ENCODE assay signal across 35 cellular contexts in genomic region chr5:101643793-101644192, GRCh38.
"Had no signal": no experiment of that assay in that cellular context is flagged by ENCODE, and none has a peak within 500 bp of the region (broad histone marks: within the 10 kb centered on the region; RNA-seq: fewer than 3 reads in every experiment).

No MANE protein-coding gene starts in this region.

- H3K4me3 Mint-ChIP-seq: activated B cell treated with CpG ODN at 0.5 μM for 24 hours; activated CD4-positive, alpha-beta memory T cell treated with anti-CD3 and anti-CD28 coated beads for 36 hours; activated CD4-positive, alpha-beta T cell treated with anti-CD3 and anti-CD28 coated beads for 36 hours; activated CD4-positive, alpha-beta T cell treated with anti-CD3 and anti-CD28 coated beads, Interleukin-2, amount 10 ng/mL, durations not matched to agents 24 days and 14 days; activated CD8-positive, alpha-beta memory T cell treated with anti-CD3 and anti-CD28 coated beads, Interleukin-2, amount 10 ng/mL, durations not matched to agents 7 days and 5 days; activated CD8-positive, alpha-beta T cell treated with anti-CD3 and anti-CD28 coated beads, Interleukin-2, amount 10 ng/mL, durations not matched to agents 7 days and 5 days; activated naive CD4-positive, alpha-beta T cell treated with anti-CD3 and anti-CD28 coated beads for 36 hours; activated naive CD4-positive, alpha-beta T cell treated with anti-CD3 and anti-CD28 coated beads, Interleukin-2, amount 50 U/mL, for 24 hours; activated naive CD8-positive, alpha-beta T cell treated with anti-CD3 and anti-CD28 coated beads for 36 hours; activated naive CD8-positive, alpha-beta T cell treated with anti-CD3 and anti-CD28 coated beads, Interleukin-2, amount 50 U/mL, for 24 hours; activated T-helper 1 cell treated with anti-CD3 and anti-CD28 coated beads, Interleukin-12 subunit alpha, Interleukin-12 subunit beta, Interleukin-2, Interleukin-4 antibody, amounts not matched to agents 30 ng/mL and 10 ng/mL and 1 ng/mL, durations not matched to agents 14 hours and 24 hours and 36 hours; T-helper 17 cell; T-helper 2 cell treated with Interferon-gamma antibody and Interleukin-4, amounts not matched to agents 5 μg/mL and 100 μg/mL, for 36 hours had no signal

- H3K27me3 Mint-ChIP-seq: activated B cell treated with CpG ODN at 0.5 μM for 24 hours; activated CD4-positive, alpha-beta memory T cell treated with anti-CD3 and anti-CD28 coated beads for 36 hours; activated CD4-positive, alpha-beta T cell treated with anti-CD3 and anti-CD28 coated beads for 36 hours; activated CD4-positive, alpha-beta T cell treated with anti-CD3 and anti-CD28 coated beads, Interleukin-2, amount 10 ng/mL, durations not matched to agents 24 days and 14 days; activated CD8-positive, alpha-beta memory T cell treated with anti-CD3 and anti-CD28 coated beads, Interleukin-2, amount 10 ng/mL, durations not matched to agents 7 days and 5 days; activated naive CD4-positive, alpha-beta T cell treated with anti-CD3 and anti-CD28 coated beads, Interleukin-2, amount 50 U/mL, for 24 hours; activated naive CD8-positive, alpha-beta T cell treated with anti-CD3 and anti-CD28 coated beads for 36 hours; T-helper 17 cell had no signal

- H3K9me3 ChIP-seq: adrenal gland, body of pancreas, esophagus squamous epithelium, gastroesophageal sphincter had no signal

- H3K4me1 Mint-ChIP-seq: activated B cell treated with CpG ODN at 0.5 μM for 24 hours; activated CD4-positive, alpha-beta T cell treated with anti-CD3 and anti-CD28 coated beads for 36 hours; activated CD4-positive, alpha-beta T cell treated with anti-CD3 and anti-CD28 coated beads, Interleukin-2, amount 10 ng/mL, durations not matched to agents 24 days and 14 days; activated CD8-positive, alpha-beta memory T cell treated with anti-CD3 and anti-CD28 coated beads, Interleukin-2, amount 10 ng/mL, durations not matched to agents 7 days and 5 days; activated naive CD4-positive, alpha-beta T cell treated with anti-CD3 and anti-CD28 coated beads, Interleukin-2, amount 50 U/mL, for 24 hours; activated naive CD8-positive, alpha-beta T cell treated with anti-CD3 and anti-CD28 coated beads for 36 hours; activated naive CD8-positive, alpha-beta T cell treated with anti-CD3 and anti-CD28 coated beads, Interleukin-2, amount 50 U/mL, for 24 hours; T-helper 17 cell had no signal

- H3K27ac ChIP-seq: adrenal gland, body of pancreas, epithelial cell of prostate, esophagus squamous epithelium, gastroesophageal sphincter, WERI-Rb-1 had no signal

- H3K27ac Mint-ChIP-seq: activated B cell treated with CpG ODN at 0.5 μM for 24 hours; activated CD4-positive, alpha-beta memory T cell treated with anti-CD3 and anti-CD28 coated beads for 36 hours; activated CD4-positive, alpha-beta T cell treated with anti-CD3 and anti-CD28 coated beads for 36 hours; activated CD4-positive, alpha-beta T cell treated with anti-CD3 and anti-CD28 coated beads, Interleukin-2, amount 10 ng/mL, durations not matched to agents 24 days and 14 days; activated CD8-positive, alpha-beta memory T cell treated with anti-CD3 and anti-CD28 coated beads, Interleukin-2, amount 10 ng/mL, durations not matched to agents 7 days and 5 days; activated CD8-positive, alpha-beta T cell treated with anti-CD3 and anti-CD28 coated beads, Interleukin-2, amount 10 ng/mL, durations not matched to agents 7 days and 5 days; activated naive CD4-positive, alpha-beta T cell treated with anti-CD3 and anti-CD28 coated beads for 36 hours; activated naive CD4-positive, alpha-beta T cell treated with anti-CD3 and anti-CD28 coated beads, Interleukin-2, amount 50 U/mL, for 24 hours; activated naive CD8-positive, alpha-beta T cell treated with anti-CD3 and anti-CD28 coated beads for 36 hours; activated naive CD8-positive, alpha-beta T cell treated with anti-CD3 and anti-CD28 coated beads, Interleukin-2, amount 50 U/mL, for 24 hours; activated T-helper 1 cell treated with anti-CD3 and anti-CD28 coated beads, Interleukin-12 subunit alpha, Interleukin-12 subunit beta, Interleukin-2, Interleukin-4 antibody, amounts not matched to agents 30 ng/mL and 10 ng/mL and 1 ng/mL, durations not matched to agents 14 hours and 24 hours and 36 hours; activated T-helper 2 cell treated with anti-CD3 and anti-CD28 coated beads, Interferon-gamma antibody, Interleukin-2, Interleukin-4, amounts not matched to agents 10 μg/mL and 5 μg/mL and 100 μg/mL, durations not matched to agents 14 hours and 24 hours and 36 hours; T-helper 17 cell; T-helper 2 cell treated with Interferon-gamma antibody and Interleukin-4, amounts not matched to agents 5 μg/mL and 100 μg/mL, for 36 hours had no signal

- H3K27me3 ChIP-seq: adrenal gland, body of pancreas, esophagus squamous epithelium, gastroesophageal sphincter had no signal

- H3K4me3 ChIP-seq: adrenal gland, body of pancreas, esophagus squamous epithelium, gastroesophageal sphincter had no signal

- ATAC-seq: activated CD4-positive, alpha-beta T cell treated with anti-CD3 and anti-CD28 coated beads for 36 hours; activated CD4-positive, CD25-positive, alpha-beta regulatory T cell treated with anti-CD3 and anti-CD28 coated beads, Interleukin-2, amount 50 U/mL, for 24 hours; activated CD8-positive, alpha-beta memory T cell treated with anti-CD3 and anti-CD28 coated beads, Interleukin-2, amount 10 ng/mL, durations not matched to agents 7 days and 5 days; activated CD8-positive, alpha-beta T cell treated with anti-CD3 and anti-CD28 coated beads, Interleukin-2, amount 10 ng/mL, durations not matched to agents 7 days and 5 days; activated naive CD8-positive, alpha-beta T cell treated with anti-CD3 and anti-CD28 coated beads, Interleukin-2, amount 50 U/mL, for 24 hours; body of pancreas; gastroesophageal sphincter; T-helper 17 cell had no signal

- FAIRE-seq: colon, endometrium, endothelial cell of umbilical vein had no signal

- DNase-seq: activated B cell treated with CpG ODN at 0.5 μM for 24 hours; activated CD4-positive, alpha-beta memory T cell treated with anti-CD3 and anti-CD28 coated beads for 36 hours; activated CD4-positive, alpha-beta T cell treated with anti-CD3 and anti-CD28 coated beads for 36 hours; activated CD4-positive, alpha-beta T cell treated with anti-CD3 and anti-CD28 coated beads, Interleukin-2, amount 10 ng/mL, durations not matched to agents 24 days and 14 days; activated CD8-positive, alpha-beta memory T cell treated with anti-CD3 and anti-CD28 coated beads, Interleukin-2, amount 10 ng/mL, durations not matched to agents 7 days and 5 days; activated CD8-positive, alpha-beta memory T cell treated with anti-CD3 and anti-CD28 coated beads, Interleukin-2, amount 50 U/mL, for 4 hours; activated CD8-positive, alpha-beta T cell treated with anti-CD3 and anti-CD28 coated beads, Interleukin-2, amount 10 ng/mL, durations not matched to agents 7 days and 5 days; activated effector memory CD4-positive, alpha-beta T cell treated with anti-CD3 and anti-CD28 coated beads, Interleukin-2, amount 50 U/mL, for 16 hours; activated naive CD4-positive, alpha-beta T cell treated with anti-CD3 and anti-CD28 coated beads for 36 hours; activated naive CD8-positive, alpha-beta T cell treated with anti-CD3 and anti-CD28 coated beads for 36 hours; activated naive CD8-positive, alpha-beta T cell treated with anti-CD3 and anti-CD28 coated beads, Interleukin-2, amount 50 U/mL, for 24 hours; activated T-cell treated with anti-CD3 and anti-CD28 coated beads, Interleukin-2, amount 50 U/mL, for 1 hour; activated T-cell treated with anti-CD3 and anti-CD28 coated beads, Interleukin-2, amount 50 U/mL, for 48 hours; adrenal gland; amygdala; aorta; body of pancreas; caudate nucleus; effector CD8-positive, alpha-beta T cell; esophagus squamous epithelium; foreskin melanocyte; T-helper 1 cell; T-helper 17 cell; T1000; WERI-Rb-1 had no signal

- H3K4me1 ChIP-seq: adrenal gland, body of pancreas, esophagus squamous epithelium, gastroesophageal sphincter had no signal

- H3K36me3 Mint-ChIP-seq: activated CD4-positive, alpha-beta memory T cell treated with anti-CD3 and anti-CD28 coated beads for 36 hours; activated CD8-positive, alpha-beta memory T cell treated with anti-CD3 and anti-CD28 coated beads, Interleukin-2, amount 10 ng/mL, durations not matched to agents 7 days and 5 days; activated naive CD4-positive, alpha-beta T cell treated with anti-CD3 and anti-CD28 coated beads, Interleukin-2, amount 50 U/mL, for 24 hours; activated naive CD8-positive, alpha-beta T cell treated with anti-CD3 and anti-CD28 coated beads for 36 hours had no signal

- H3K9me3 Mint-ChIP-seq: activated B cell treated with CpG ODN at 0.5 μM for 24 hours; activated CD4-positive, alpha-beta memory T cell treated with anti-CD3 and anti-CD28 coated beads for 36 hours; activated CD4-positive, alpha-beta T cell treated with anti-CD3 and anti-CD28 coated beads, Interleukin-2, amount 10 ng/mL, durations not matched to agents 24 days and 14 days; activated naive CD4-positive, alpha-beta T cell treated with anti-CD3 and anti-CD28 coated beads for 36 hours; activated naive CD4-positive, alpha-beta T cell treated with anti-CD3 and anti-CD28 coated beads, Interleukin-2, amount 50 U/mL, for 24 hours; activated naive CD8-positive, alpha-beta T cell treated with anti-CD3 and anti-CD28 coated beads for 36 hours; activated naive CD8-positive, alpha-beta T cell treated with anti-CD3 and anti-CD28 coated beads, Interleukin-2, amount 50 U/mL, for 24 hours; activated T-helper 1 cell treated with anti-CD3 and anti-CD28 coated beads, Interleukin-12 subunit alpha, Interleukin-12 subunit beta, Interleukin-2, Interleukin-4 antibody, amounts not matched to agents 30 ng/mL and 10 ng/mL and 1 ng/mL, durations not matched to agents 14 hours and 24 hours and 36 hours; activated T-helper 2 cell treated with anti-CD3 and anti-CD28 coated beads, Interferon-gamma antibody, Interleukin-2, Interleukin-4, amounts not matched to agents 10 μg/mL and 5 μg/mL and 100 μg/mL, durations not matched to agents 14 hours and 24 hours and 36 hours; T-helper 2 cell treated with Interferon-gamma antibody and Interleukin-4, amounts not matched to agents 5 μg/mL and 100 μg/mL, for 36 hours had no signal

- H3K36me3 ChIP-seq: adrenal gland, esophagus squamous epithelium, gastroesophageal sphincter, WERI-Rb-1 had no signal
